In the genomic region with DNA sequence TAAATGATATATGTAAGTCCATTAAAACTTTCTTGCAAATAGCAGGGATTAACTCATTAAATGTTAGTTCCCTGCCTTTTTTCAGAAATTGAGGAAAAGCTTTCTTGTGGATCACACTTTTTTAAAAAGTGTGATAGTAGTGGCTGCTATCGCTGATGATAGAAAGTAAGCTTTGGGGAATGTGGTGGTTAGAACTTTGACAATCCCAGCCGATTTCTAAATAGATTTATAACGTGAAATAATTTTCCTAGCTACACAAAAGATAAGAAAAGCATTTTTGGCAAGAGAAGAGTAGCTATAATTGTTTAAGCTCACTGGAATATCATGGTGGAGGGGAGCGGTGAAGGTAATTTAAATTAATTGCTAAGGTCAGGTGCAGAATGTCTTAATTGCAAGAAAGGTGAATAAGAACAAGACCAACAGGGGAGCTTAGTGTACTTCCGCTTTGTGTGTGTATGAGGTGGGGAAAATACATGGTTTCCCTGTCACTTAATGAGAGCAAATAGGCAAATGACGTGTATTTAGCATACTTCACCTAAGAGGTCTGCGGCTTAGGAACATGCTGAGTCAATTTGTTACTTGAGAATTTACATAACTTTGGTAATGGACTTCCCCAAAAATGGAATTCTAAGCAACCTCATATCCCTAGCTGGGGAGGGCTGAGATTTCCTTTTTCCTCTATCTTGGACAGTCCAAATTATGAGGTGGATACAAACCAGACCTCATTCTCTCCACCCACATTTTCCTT, we compare ENCODE assay signal across 11 cellular contexts. TPM values are rescaled to one million over a fixed set of nuclear protein-coding genes. Genes with fewer than 3 reads are reported as not detected.
DNase-seq lines count a peak whose midpoint lies in the region; ATAC-seq and TF ChIP-seq lines count a peak whose summit lies in the region.
"Had no signal": no experiment of that assay in that cellular context is flagged by ENCODE, and none has a peak within 500 bp of the region (broad histone marks: within the 10 kb centered on the region; RNA-seq: fewer than 3 reads in every experiment).

No MANE protein-coding gene starts in this region.

- peak overlapping the region; percentile 21 for H3K4me3 Mint-ChIP-seq in activated CD4-positive, alpha-beta memory T cell treated with anti-CD3 and anti-CD28 coated beads for 36 hours
- H3K4me3 Mint-ChIP-seq in activated CD4-positive, alpha-beta memory T cell treated with anti-CD3 and anti-CD28 coated beads, Interleukin-2, amount 10 ng/mL, durations not matched to agents 7 days and 5 days: no peak overlapping the region
- H3K4me3 Mint-ChIP-seq in mesothelial cell of epicardium: no peak overlapping the region

- POLR2A ChIA-PET in activated CD4-positive, alpha-beta memory T cell treated with anti-CD3 and anti-CD28 coated beads for 36 hours (lab: Charles Lee): interaction anchor here (0.6 to 2.3 kb wide), 10 partner anchors 12 to 182 kb away, joined by 3 to 9 read pairs (median 4); partner anchors contain the start of genes BBS12 and IL21
- POLR2A ChIA-PET in activated CD4-positive, alpha-beta memory T cell treated with anti-CD3 and anti-CD28 coated beads, Interleukin-2, amount 10 ng/mL, durations not matched to agents 7 days and 5 days (lab: Charles Lee): interaction anchor here (1.1 to 2.9 kb wide), 4 partner anchors 10 to 29 kb away, joined by 3 to 18 read pairs (median 6); no protein-coding TSS in a partner anchor
- POLR2A ChIA-PET in IMR-90 (lab: Charles Lee; ENCODE audit: unreplicated experiment): no interaction called here

- H3K4ac ChIP-seq in IMR-90 (ENCODE audit: low read depth, low read length): no peak overlapping the region

- no peak overlapping the region for H4K8ac ChIP-seq in IMR-90 (ENCODE audit: low read depth in 2 of 2, low read length in 2 of 2)

- TF ChIP-seq CTCF in IMR-90 (conservative IDR thresholded peaks at IDR 0.05; ENCODE audit: low read depth, low read length) (no peak), mesothelial cell of epicardium (IDR thresholded peaks at IDR 0.05; ENCODE audit: unreplicated experiment) (no peak), coronary artery (IDR thresholded peaks at IDR 0.05) (no peak)

- TF ChIP-seq POLR2A in IMR-90 (IDR thresholded peaks at IDR 0.05; ENCODE audit: low read depth, low read length): no peak

- no peak overlapping the region for H2AK9ac ChIP-seq in IMR-90 (replicated peaks; ENCODE audit: low read depth, low read length, poor library complexity)

- H3K4me3 ChIP-seq in IMR-90 (ENCODE audit: insufficient read depth, low read depth, low read length): no peak overlapping the region
- no peak overlapping the region for H3K4me3 ChIP-seq in coronary artery

- no peak overlapping the region for H3K4me2 ChIP-seq in IMR-90 (ENCODE audit: low read depth, low read length)

- in situ Hi-C loops in IMR-90 (cut with MboI; ENCODE audit: low sequenced_read_pairs): no loop called here

- no peak for DNase-seq in activated CD4-positive, alpha-beta memory T cell treated with anti-CD3 and anti-CD28 coated beads for 36 hours
- no peak for DNase-seq in activated CD4-positive, alpha-beta memory T cell treated with anti-CD3 and anti-CD28 coated beads, Interleukin-2, amount 10 ng/mL, durations not matched to agents 7 days and 5 days
- DNase-seq in IMR-90 (peak; percentile 47), mesothelial cell of epicardium (ENCODE audit: low spot score in 2 of 2, unreplicated experiment in 2 of 2) (no peak), posterior vena cava (ENCODE audit: low spot score) (no peak), DMS79 (lab: John Stamatoyannopoulos, UW) (no peak), coronary artery (ENCODE audit: low spot score) (no peak)

- H3K27me3 Mint-ChIP-seq in activated CD4-positive, alpha-beta memory T cell treated with anti-CD3 and anti-CD28 coated beads for 36 hours: no peaks in the 10 kb centered on the region
- no peaks in the 10 kb centered on the region for H3K27me3 Mint-ChIP-seq in activated CD4-positive, alpha-beta memory T cell treated with anti-CD3 and anti-CD28 coated beads, Interleukin-2, amount 10 ng/mL, durations not matched to agents 7 days and 5 days
- peaks cover 5% of the 10 kb centered on the region for H3K27me3 Mint-ChIP-seq in mesothelial cell of epicardium (ENCODE audit: low read depth)

- no peak overlapping the region for H2BK20ac ChIP-seq in IMR-90 (ENCODE audit: low read depth, low read length)

- H4K20me1 ChIP-seq in IMR-90 (ENCODE audit: insufficient read depth, low read length): no peaks in the 10 kb centered on the region

- H2BK120ac ChIP-seq in IMR-90 (ENCODE audit: low read depth, low read length): no peak overlapping the region

- H4K5ac ChIP-seq in IMR-90 (ENCODE audit: low read depth, low read length): no peak overlapping the region

- no peak overlapping the region for H2BK5ac ChIP-seq in IMR-90 (ENCODE audit: low read depth, low read length, poor library complexity, severe bottlenecking)

- CTCF ChIA-PET in activated CD4-positive, alpha-beta memory T cell treated with anti-CD3 and anti-CD28 coated beads for 36 hours (lab: Charles Lee): interaction anchor here (0.6 to 1.9 kb wide), 9 partner anchors 13 to 85 kb away, joined by 3 to 9 read pairs (median 3); no protein-coding TSS in a partner anchor
- CTCF ChIA-PET in activated CD4-positive, alpha-beta memory T cell treated with anti-CD3 and anti-CD28 coated beads, Interleukin-2, amount 10 ng/mL, durations not matched to agents 7 days and 5 days (lab: Charles Lee): interaction anchor here (1.7 to 2.1 kb wide), 3 partner anchors 13 to 85 kb away, joined by 4 to 6 read pairs (median 6); no protein-coding TSS in a partner anchor
- CTCF ChIA-PET in IMR-90 (lab: Yijun Ruan, JAX): interaction anchor here (0.6 to 1.2 kb wide), 2 partner anchors 26 to 100 kb away, joined by 3 to 4 read pairs; partner anchors contain the start of gene BBS12

- H3K27ac ChIP-seq in IMR-90 (ENCODE audit: insufficient read depth, low read length) (no peak overlapping the region), coronary artery (no peak overlapping the region)

- H3K9ac ChIP-seq in IMR-90 (ENCODE audit: low read depth, low read length): no peak overlapping the region

- H3K18ac ChIP-seq in IMR-90 (ENCODE audit: low read depth, low read length): no peak overlapping the region

- no peak overlapping the region for H3K23ac ChIP-seq in IMR-90 (ENCODE audit: low read depth, low read length)

- peak; percentile 89 for ATAC-seq in HG02571 (IDR thresholded peaks at IDR 0.05; ENCODE audit: unreplicated experiment)
- ATAC-seq in IMR-90 (ENCODE audit: low read depth): no peak

- H2BK15ac ChIP-seq in IMR-90 (ENCODE audit: low read depth, low read length): no peak overlapping the region

- intact Hi-C loops in activated CD4-positive, alpha-beta memory T cell treated with anti-CD3 and anti-CD28 coated beads for 36 hours (cut with micrococcal nuclease): loop anchor here (1.0 to 10.0 kb wide), 6 partner anchors 11 to 178 kb away; partner anchors contain the start of genes IL2 and IL21
- intact Hi-C loops in IMR-90 (cut with micrococcal nuclease): no loop called here
- intact Hi-C loops in posterior vena cava (cut with DNase I): no loop called here

- H3K79me1 ChIP-seq in IMR-90 (ENCODE audit: low read depth in 1 of 2, low read length in 2 of 2): no peaks in the 10 kb centered on the region

- 64% methylated on average over 1 of the region's 7 CpGs; no CpG with 5 or more reads in 1 of the 2 experiments for WGBS in IMR-90 (ENCODE audit: extremely low coverage in 2 of 2, insufficient read length in 1 of 2), 2 experiments

- H2AFZ ChIP-seq in IMR-90 (replicated peaks; ENCODE audit: low read length, poor library complexity): no peak overlapping the region

- no peak overlapping the region for H3K56ac ChIP-seq in IMR-90 (ENCODE audit: extremely low read depth, insufficient read depth, low read length)

- peaks cover 62% of the 10 kb centered on the region for H3K4me1 Mint-ChIP-seq in activated CD4-positive, alpha-beta memory T cell treated with anti-CD3 and anti-CD28 coated beads for 36 hours (ENCODE audit: low read depth)
- H3K4me1 Mint-ChIP-seq in activated CD4-positive, alpha-beta memory T cell treated with anti-CD3 and anti-CD28 coated beads, Interleukin-2, amount 10 ng/mL, durations not matched to agents 7 days and 5 days: peaks cover 39% of the 10 kb centered on the region
- H3K4me1 Mint-ChIP-seq in mesothelial cell of epicardium: peaks cover 30% of the 10 kb centered on the region

- H3K4me1 ChIP-seq in IMR-90 (ENCODE audit: control insufficient read depth, insufficient read depth, low read length): no peaks in the 10 kb centered on the region

- H3K9me3 ChIP-seq in IMR-90 (ENCODE audit: control insufficient read depth, insufficient read depth, low read length): no peaks in the 10 kb centered on the region

- H3K14ac ChIP-seq in IMR-90 (replicated peaks; ENCODE audit: low read depth, low read length): no peak overlapping the region

- no peak overlapping the region for H4K91ac ChIP-seq in IMR-90 (ENCODE audit: insufficient read depth, low read depth, low read length)

- no peaks in the 10 kb centered on the region for H3K36me3 ChIP-seq in IMR-90 (ENCODE audit: control insufficient read depth, insufficient read depth, low read length)

- peaks cover 3% of the 10 kb centered on the region; the same call in 1 of the 2 replicates for H3K27me3 ChIP-seq in IMR-90 (ENCODE audit: control insufficient read depth, insufficient read depth, low read length)

- peaks cover 3% of the 10 kb centered on the region for H3K36me3 Mint-ChIP-seq in activated CD4-positive, alpha-beta memory T cell treated with anti-CD3 and anti-CD28 coated beads for 36 hours
- no peaks in the 10 kb centered on the region for H3K36me3 Mint-ChIP-seq in activated CD4-positive, alpha-beta memory T cell treated with anti-CD3 and anti-CD28 coated beads, Interleukin-2, amount 10 ng/mL, durations not matched to agents 7 days and 5 days (ENCODE audit: low read depth)
- H3K36me3 Mint-ChIP-seq in mesothelial cell of epicardium: peaks cover 3% of the 10 kb centered on the region

- H3K9me1 ChIP-seq in IMR-90 (ENCODE audit: insufficient read depth, low read length): no peaks in the 10 kb centered on the region

- peaks cover 3% of the 10 kb centered on the region for H3K9me3 Mint-ChIP-seq in activated CD4-positive, alpha-beta memory T cell treated with anti-CD3 and anti-CD28 coated beads for 36 hours
- H3K9me3 Mint-ChIP-seq in activated CD4-positive, alpha-beta memory T cell treated with anti-CD3 and anti-CD28 coated beads, Interleukin-2, amount 10 ng/mL, durations not matched to agents 7 days and 5 days: no peaks in the 10 kb centered on the region
- H3K9me3 Mint-ChIP-seq in mesothelial cell of epicardium: peaks cover 6% of the 10 kb centered on the region

- no peak for TF ChIP-seq RAD21 in IMR-90 (IDR thresholded peaks at IDR 0.05; ENCODE audit: low read length)

- peak overlapping the region; percentile 55 for H3K27ac Mint-ChIP-seq in activated CD4-positive, alpha-beta memory T cell treated with anti-CD3 and anti-CD28 coated beads for 36 hours
- no peak overlapping the region for H3K27ac Mint-ChIP-seq in activated CD4-positive, alpha-beta memory T cell treated with anti-CD3 and anti-CD28 coated beads, Interleukin-2, amount 10 ng/mL, durations not matched to agents 7 days and 5 days
- peak overlapping the region; percentile 49 for H3K27ac Mint-ChIP-seq in mesothelial cell of epicardium

- dilution Hi-C loops in IMR-90 (cut with HindIII; ENCODE audit: low sequenced_read_pairs, unreplicated experiment): no loop called here

- H2AK5ac ChIP-seq in IMR-90 (ENCODE audit: low read depth, low read length): no peak overlapping the region

- no TSS peak for BruUV-seq in IMR-90 (replicated peaks; lab: Mats Ljungman, UMichigan)

RNA-seq across cellular contexts. Expression of gene IL21, which starts 11.7 kb away (rescaled TPM):
- 10 to 100 TPM; 65.1 to 67.0 TPM for total RNA-seq in activated CD4-positive, alpha-beta memory T cell treated with anti-CD3 and anti-CD28 coated beads for 36 hours
- 1 to 10 TPM; 2.8 to 3.1 TPM for total RNA-seq in activated CD4-positive, alpha-beta memory T cell treated with anti-CD3 and anti-CD28 coated beads, Interleukin-2, amount 10 ng/mL, durations not matched to agents 7 days and 5 days
- total RNA-seq in IMR-90 (2012; rRNA removed) (not detected in 2 replicates), mesothelial cell of epicardium (not detected in 3 replicates), posterior vena cava (not detected)
- not detected in 2 replicates for polyA plus RNA-seq in IMR-90 (2012; rRNA removed)
- polyA plus RNA-seq in IMR-90 (2012; cell fraction: cytosol; rRNA removed): not detected in 2 replicates
- not detected in 2 replicates for polyA plus RNA-seq in IMR-90 (2012; cell fraction: nucleus; rRNA removed; ENCODE audit: low replicate concordance)
- total RNA-seq: LHCN-M2, mononuclear cell had no signal
- polyA plus RNA-seq: AG04450 had no signal

Comparison
In these comparisons a context has a peak if more than half of its experiments do, and no peak if none do; other contexts are left out.
1. RNA of gene IL21, which starts 11.7 kb away (total RNA-seq): 65.1 to 67.0 TPM in activated CD4-positive, alpha-beta memory T cell treated with anti-CD3 and anti-CD28 coated beads for 36 hours; 2.8 to 3.1 TPM in activated CD4-positive, alpha-beta memory T cell treated with anti-CD3 and anti-CD28 coated beads, Interleukin-2, amount 10 ng/mL, durations not matched to agents 7 days and 5 days, not detected in IMR-90, not detected in mesothelial cell of epicardium and not detected in posterior vena cava; every median in the first group is over 10 times any median in the second.